In the genomic region with DNA sequence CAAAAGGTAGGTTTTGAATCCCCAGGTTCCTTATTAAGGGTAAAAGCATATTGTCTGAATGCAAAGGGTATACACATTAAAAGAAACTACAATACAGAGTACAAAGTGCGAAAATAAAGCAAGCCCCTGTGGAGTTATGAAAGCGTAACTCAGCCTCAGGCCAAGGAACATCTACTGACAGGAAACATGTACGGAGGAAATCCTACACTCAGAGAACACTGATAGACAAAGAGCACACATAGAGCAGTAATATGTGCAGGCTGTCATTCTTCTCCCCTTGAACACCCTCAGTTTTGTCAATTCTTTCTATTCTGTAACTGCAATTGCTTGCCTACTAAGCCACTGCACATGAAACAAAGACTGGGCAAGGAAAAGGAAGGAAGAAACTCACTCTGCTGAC, we compare ENCODE assay signal across 34 cellular contexts.
"Had no signal": no experiment of that assay in that cellular context is flagged by ENCODE, and none has a peak within 500 bp of the region (broad histone marks: within the 10 kb centered on the region; RNA-seq: fewer than 3 reads in every experiment).

No MANE protein-coding gene starts in this region.

- H3K27ac Mint-ChIP-seq: activated CD4-positive, alpha-beta memory T cell treated with anti-CD3 and anti-CD28 coated beads for 36 hours; activated naive CD4-positive, alpha-beta T cell treated with anti-CD3 and anti-CD28 coated beads for 36 hours; activated naive CD8-positive, alpha-beta T cell treated with anti-CD3 and anti-CD28 coated beads for 36 hours; activated T-helper 1 cell treated with anti-CD3 and anti-CD28 coated beads, Interleukin-12 subunit alpha, Interleukin-12 subunit beta, Interleukin-2, Interleukin-4 antibody, amounts not matched to agents 30 ng/mL and 10 ng/mL and 1 ng/mL, durations not matched to agents 14 hours and 24 hours and 36 hours; stimulated activated effector memory CD8-positive, alpha-beta T cell treated with anti-CD3 and anti-CD28 coated beads, Interleukin-12 subunit alpha, Interleukin-12 subunit beta, amount 100 ng/mL, for 72 hours; stimulated activated naive CD8-positive, alpha-beta T cell treated with anti-CD3 and anti-CD28 coated beads, Interleukin-15, Interleukin-2, amounts not matched to agents 100 ng/mL and 50 ng/mL, for 24 hours; type B pancreatic cell had no signal

- H3K9me3 Mint-ChIP-seq: activated CD4-positive, alpha-beta memory T cell treated with anti-CD3 and anti-CD28 coated beads for 36 hours; activated naive CD4-positive, alpha-beta T cell treated with anti-CD3 and anti-CD28 coated beads for 36 hours; activated naive CD8-positive, alpha-beta T cell treated with anti-CD3 and anti-CD28 coated beads for 36 hours; activated T-helper 1 cell treated with anti-CD3 and anti-CD28 coated beads, Interleukin-12 subunit alpha, Interleukin-12 subunit beta, Interleukin-2, Interleukin-4 antibody, amounts not matched to agents 30 ng/mL and 10 ng/mL and 1 ng/mL, durations not matched to agents 14 hours and 24 hours and 36 hours; nephron; stimulated activated effector memory CD8-positive, alpha-beta T cell treated with anti-CD3 and anti-CD28 coated beads, Interleukin-12 subunit alpha, Interleukin-12 subunit beta, amount 100 ng/mL, for 72 hours had no signal

- H3K4me3 Mint-ChIP-seq: activated CD4-positive, alpha-beta memory T cell treated with anti-CD3 and anti-CD28 coated beads for 36 hours; activated naive CD4-positive, alpha-beta T cell treated with anti-CD3 and anti-CD28 coated beads for 36 hours; activated naive CD8-positive, alpha-beta T cell treated with anti-CD3 and anti-CD28 coated beads for 36 hours; activated T-helper 1 cell treated with anti-CD3 and anti-CD28 coated beads, Interleukin-12 subunit alpha, Interleukin-12 subunit beta, Interleukin-2, Interleukin-4 antibody, amounts not matched to agents 30 ng/mL and 10 ng/mL and 1 ng/mL, durations not matched to agents 14 hours and 24 hours and 36 hours; nephron; stimulated activated effector memory CD8-positive, alpha-beta T cell treated with anti-CD3 and anti-CD28 coated beads, Interleukin-12 subunit alpha, Interleukin-12 subunit beta, amount 100 ng/mL, for 72 hours; stimulated activated naive CD8-positive, alpha-beta T cell treated with anti-CD3 and anti-CD28 coated beads, Interleukin-15, Interleukin-2, amounts not matched to agents 100 ng/mL and 50 ng/mL, for 24 hours; type B pancreatic cell had no signal

- H3K27me3 Mint-ChIP-seq: activated CD4-positive, alpha-beta memory T cell treated with anti-CD3 and anti-CD28 coated beads for 36 hours; activated naive CD8-positive, alpha-beta T cell treated with anti-CD3 and anti-CD28 coated beads for 36 hours; stimulated activated naive CD8-positive, alpha-beta T cell treated with anti-CD3 and anti-CD28 coated beads, Interleukin-15, Interleukin-2, amounts not matched to agents 100 ng/mL and 50 ng/mL, for 24 hours had no signal

- ATAC-seq: activated CD4-positive, CD25-positive, alpha-beta regulatory T cell treated with anti-CD3 and anti-CD28 coated beads, Interleukin-2, amount 50 U/mL, for 24 hours; body of pancreas; left lobe of liver; lower lobe of right lung; mucosa of descending colon; psoas muscle; stimulated activated effector memory CD8-positive, alpha-beta T cell treated with anti-CD3 and anti-CD28 coated beads, Interleukin-12 subunit alpha, Interleukin-12 subunit beta, amount 100 ng/mL, for 72 hours had no signal

- DNase-seq: activated CD4-positive, alpha-beta memory T cell treated with anti-CD3 and anti-CD28 coated beads for 36 hours; activated CD4-positive, alpha-beta T cell treated with anti-CD3 and anti-CD28 coated beads for 48 hours; activated CD8-positive, alpha-beta memory T cell treated with anti-CD3 and anti-CD28 coated beads, Interleukin-2, amount 50 U/mL, for 4 hours; activated effector memory CD4-positive, alpha-beta T cell treated with anti-CD3 and anti-CD28 coated beads, Interleukin-2, amount 50 U/mL, for 16 hours; activated naive CD4-positive, alpha-beta T cell treated with anti-CD3 and anti-CD28 coated beads for 36 hours; activated naive CD8-positive, alpha-beta T cell treated with anti-CD3 and anti-CD28 coated beads for 36 hours; activated T-cell treated with anti-CD3 and anti-CD28 coated beads, Interleukin-2, amount 50 U/mL, for 1 hour; adrenal gland; aorta; body of pancreas; cerebellar nuclear complex; colonic mucosa; effector CD8-positive, alpha-beta T cell; esophagus squamous epithelium; kidney glomerular epithelial cell; lower lobe of right lung; mesendoderm; mucosa of descending colon; nucleus accumbens; psoas muscle; sigmoid colon; small intestine; stimulated activated CD4-positive, alpha-beta T cell treated with anti-CD3 and anti-CD28 coated beads, Interleukin-4, amount 100 ng/mL, for 24 hours; substantia nigra; T-helper 9 cell; uterus; WERI-Rb-1 had no signal

- H3K4me1 Mint-ChIP-seq: activated naive CD8-positive, alpha-beta T cell treated with anti-CD3 and anti-CD28 coated beads for 36 hours; stimulated activated effector memory CD8-positive, alpha-beta T cell treated with anti-CD3 and anti-CD28 coated beads, Interleukin-12 subunit alpha, Interleukin-12 subunit beta, amount 100 ng/mL, for 72 hours had no signal

- H3K36me3 Mint-ChIP-seq: activated CD4-positive, alpha-beta memory T cell treated with anti-CD3 and anti-CD28 coated beads for 36 hours; activated naive CD8-positive, alpha-beta T cell treated with anti-CD3 and anti-CD28 coated beads for 36 hours; stimulated activated effector memory CD8-positive, alpha-beta T cell treated with anti-CD3 and anti-CD28 coated beads, Interleukin-12 subunit alpha, Interleukin-12 subunit beta, amount 100 ng/mL, for 72 hours; type B pancreatic cell had no signal
